ENCODE assay signal across 17 cellular contexts in the genomic region with DNA sequence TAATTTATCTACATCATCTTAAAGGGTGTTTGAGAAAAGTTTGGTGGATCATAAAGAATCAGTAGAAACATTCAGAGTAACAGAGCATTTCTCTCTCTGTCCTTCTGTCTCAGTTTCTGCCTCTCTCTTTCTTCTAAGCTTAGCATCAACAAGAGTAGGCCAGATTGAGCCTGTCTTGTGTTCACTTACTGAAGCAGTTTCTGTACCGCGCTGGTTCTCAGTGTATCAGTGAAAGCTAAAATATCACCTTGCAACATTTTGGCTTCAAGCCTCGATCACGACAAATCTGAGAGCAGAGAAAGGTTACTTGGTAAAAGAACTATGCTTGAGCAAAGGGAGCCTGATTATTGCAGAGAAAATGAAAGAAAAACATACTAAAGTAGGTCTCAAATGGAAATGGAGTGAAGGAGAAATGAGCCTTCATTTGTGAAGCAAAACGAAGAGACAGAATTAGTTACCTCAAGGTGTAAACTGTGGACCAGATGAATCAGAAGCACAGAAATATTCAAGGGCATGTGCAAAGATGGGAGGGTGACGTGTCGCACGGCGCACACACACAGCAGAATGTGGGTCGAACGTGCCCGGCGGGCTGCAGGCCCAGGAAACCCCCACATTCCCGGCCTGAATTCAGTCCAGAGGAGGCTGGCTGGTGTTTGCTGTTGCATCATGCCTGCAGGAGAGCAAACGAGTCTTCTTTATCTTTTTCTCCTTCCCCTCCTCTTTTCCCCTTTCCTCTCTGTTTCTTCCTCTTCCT.
"Had no signal": no experiment of that assay in that cellular context is flagged by ENCODE, and none has a peak within 500 bp of the region (broad histone marks: within the 10 kb centered on the region; RNA-seq: fewer than 3 reads in every experiment).

No MANE protein-coding gene starts in this region.

- H3K27ac ChIP-seq: gastroesophageal sphincter, neutrophil, sigmoid colon, tibial artery, vagina had no signal

- H3K4me3 ChIP-seq: gastroesophageal sphincter, lung, sigmoid colon, tibial artery, vagina had no signal

- ATAC-seq: activated T-cell treated with anti-CD3 and anti-CD28 coated beads, Interleukin-2, amount 50 U/mL, for 4 hours; gastroesophageal sphincter; stimulated activated naive CD8-positive, alpha-beta T cell treated with anti-CD3 and anti-CD28 coated beads, Interleukin-15, amount 100 ng/mL, for 72 hours had no signal

- H3K36me3 ChIP-seq: gastroesophageal sphincter, neutrophil, sigmoid colon, tibial artery, vagina had no signal

- DNase-seq: activated CD4-positive, alpha-beta T cell treated with anti-CD3 and anti-CD28 coated beads, Interleukin-2, amount 50 U/mL, for 48 hours; activated CD4-positive, CD25-positive, alpha-beta regulatory T cell treated with anti-CD3 and anti-CD28 coated beads, Interleukin-2, amount 50 U/mL, for 72 hours; activated gamma-delta T cell; activated naive CD8-positive, alpha-beta T cell treated with anti-CD3 and anti-CD28 coated beads, Interleukin-2, amount 10 ng/mL, durations not matched to agents 7 days and 5 days; activated T-cell treated with anti-CD3 and anti-CD28 coated beads, Interleukin-2, amount 50 U/mL, for 4 hours; aorta; midbrain; naive B cell; sigmoid colon; stimulated activated CD4-positive, alpha-beta T cell treated with anti-CD3 and anti-CD28 coated beads, Interleukin-4, amount 100 ng/mL, for 24 hours; stimulated activated naive CD8-positive, alpha-beta T cell treated with anti-CD3 and anti-CD28 coated beads, Interleukin-15, amount 100 ng/mL, for 72 hours; SW 1271; tibial artery had no signal

- H3K9me3 ChIP-seq: gastroesophageal sphincter, neutrophil, sigmoid colon, tibial artery, vagina had no signal

- H3K4me1 ChIP-seq: sigmoid colon, tibial artery, vagina had no signal

- H3K27me3 ChIP-seq: neutrophil, sigmoid colon, tibial artery, vagina had no signal
